Comparison of ENCODE assay signal across 21 cellular contexts in genomic region chr14:103132381-103133212, GRCh38. TPM values are rescaled to one million over a fixed set of nuclear protein-coding genes. Genes with fewer than 3 reads are reported as not detected.
DNase-seq lines count a peak whose midpoint lies in the region; ATAC-seq and TF ChIP-seq lines count a peak whose summit lies in the region.
"Had no signal": no experiment of that assay in that cellular context is flagged by ENCODE, and none has a peak within 500 bp of the region (broad histone marks: within the 10 kb centered on the region; RNA-seq: fewer than 3 reads in every experiment).

No MANE protein-coding gene starts in this region.

- H2AFZ ChIP-seq in osteoblast (ENCODE audit: low read length), result no peak overlapping the region

- H3K9me3 ChIP-seq in RWPE2 (ENCODE audit: severe bottlenecking) (no peaks in the 10 kb centered on the region), osteoblast (ENCODE audit: low read depth, low read length) (no peaks in the 10 kb centered on the region)

- peak; percentile 64 for DNase-seq in H7
- DNase-seq in RWPE2 (ENCODE audit: low spot score), result peak; percentile 71
- no peak for DNase-seq in glutamatergic neuron
- peak; percentile 80 for DNase-seq in osteoblast (ENCODE audit: insufficient read length, low spot score, missing footprints)
- no peak for DNase-seq in NCI-H526 (lab: John Stamatoyannopoulos, UW)
- DNase-seq in GM13976 (ENCODE audit: low spot score), result no peak
- DNase-seq: activated CD4-positive, alpha-beta T cell treated with anti-CD3 and anti-CD28 coated beads, Interleukin-2, amount 50 U/mL, for 4 hours; activated naive CD8-positive, alpha-beta T cell treated with anti-CD3 and anti-CD28 coated beads for 36 hours; activated T-cell treated with anti-CD3 and anti-CD28 coated beads, Interleukin-2, amount 50 U/mL, for 4 hours; foreskin keratinocyte; NCI-H1092; NCI-H2171 treated with DMSO at 0.1 percent for 48 hours; retina; stimulated activated CD4-positive, alpha-beta T cell treated with anti-CD3 and anti-CD28 coated beads, Interleukin-1b, Interleukin-23, amount 100 ng/mL, for 48 hours had no signal

- H3K4me3 ChIP-seq in H7 (ENCODE audit: insufficient read depth, low read depth, low read length), result no peak overlapping the region
- H3K4me3 ChIP-seq in RWPE2 (ENCODE audit: severe bottlenecking), result no peak overlapping the region
- no peak overlapping the region for H3K4me3 ChIP-seq in osteoblast (ENCODE audit: insufficient read depth, low read length)
- H3K4me3 ChIP-seq: lung had no signal

- H3K27me3 Mint-ChIP-seq in glutamatergic neuron (ENCODE audit: unreplicated experiment), result peaks cover 18% of the 10 kb centered on the region

- no peak for TF ChIP-seq CTCF in RWPE2 (IDR thresholded peaks at IDR 0.05; ENCODE audit: poor library complexity, severe bottlenecking)
- no peak for TF ChIP-seq CTCF in glutamatergic neuron (IDR thresholded peaks at IDR 0.05; ENCODE audit: partially characterized antibody, unreplicated experiment)
- TF ChIP-seq CTCF in osteoblast (IDR thresholded peaks at IDR 0.05; ENCODE audit: extremely low read depth, low read depth, low read length), result no peak
- no peak for TF ChIP-seq CTCF in GM13976 (IDR thresholded peaks at IDR 0.05; ENCODE audit: borderline replicate concordance, control extremely low read depth, extremely low read depth, insufficient read depth, missing control alignments)

- in situ Hi-C loops in GM13976 (cut with MboI; ENCODE audit: low sequenced_read_pairs, unreplicated experiment), result no loop called here

- H4K20me1 ChIP-seq in osteoblast (ENCODE audit: insufficient read depth, low read length), result peaks cover 24% of the 10 kb centered on the region

- peaks cover 8% of the 10 kb centered on the region for H3K9me3 Mint-ChIP-seq in glutamatergic neuron (ENCODE audit: unreplicated experiment)
- H3K9me3 Mint-ChIP-seq: activated naive CD8-positive, alpha-beta T cell treated with anti-CD3 and anti-CD28 coated beads for 36 hours; activated T-cell treated with anti-CD3 and anti-CD28 coated beads, Interleukin-2, amount 50 U/mL, for 4 hours; naive thymus-derived CD8-positive, alpha-beta T cell had no signal

- H3K36me3 Mint-ChIP-seq in glutamatergic neuron (ENCODE audit: unreplicated experiment), result no peaks in the 10 kb centered on the region
- H3K36me3 Mint-ChIP-seq: activated naive CD8-positive, alpha-beta T cell treated with anti-CD3 and anti-CD28 coated beads for 36 hours; naive thymus-derived CD8-positive, alpha-beta T cell had no signal

- peaks cover 5% of the 10 kb centered on the region for H3K36me3 ChIP-seq in H7 (replicated peaks; ENCODE audit: control insufficient read depth, insufficient read depth, low read length)
- peaks cover 6% of the 10 kb centered on the region for H3K36me3 ChIP-seq in RWPE2 (ENCODE audit: low read depth)
- H3K36me3 ChIP-seq in osteoblast (ENCODE audit: insufficient read depth, low read length), result peaks cover 35% of the 10 kb centered on the region

- H3K4me1 ChIP-seq in RWPE2 (ENCODE audit: insufficient read depth, poor library complexity, severe bottlenecking) (peaks cover 51% of the 10 kb centered on the region), osteoblast (ENCODE audit: insufficient read depth, low read length) (peaks cover 38% of the 10 kb centered on the region)

- peak overlapping the region; percentile 17 for H3K27ac Mint-ChIP-seq in glutamatergic neuron (ENCODE audit: unreplicated experiment)
- H3K27ac Mint-ChIP-seq: activated naive CD8-positive, alpha-beta T cell treated with anti-CD3 and anti-CD28 coated beads for 36 hours had no signal

- peaks cover 3% of the 10 kb centered on the region for H3K4me1 Mint-ChIP-seq in glutamatergic neuron (ENCODE audit: low read depth, unreplicated experiment)
- H3K4me1 Mint-ChIP-seq: activated naive CD8-positive, alpha-beta T cell treated with anti-CD3 and anti-CD28 coated beads for 36 hours; naive thymus-derived CD8-positive, alpha-beta T cell had no signal

- H3K27ac ChIP-seq in RWPE2 (ENCODE audit: poor library complexity, severe bottlenecking) (peak overlapping the region; percentile 94), osteoblast (ENCODE audit: low read depth, low read length) (no peak overlapping the region)
- H3K27ac ChIP-seq: foreskin keratinocyte, HL-60, KMS-11 had no signal

- H3K4me2 ChIP-seq in osteoblast (ENCODE audit: insufficient read depth, low read length), result no peak overlapping the region
- H3K4me2 ChIP-seq: KMS-11 had no signal

- ATAC-seq in RWPE2 (ENCODE audit: low read depth), result no peak
- ATAC-seq in activated CD4-positive, CD25-positive, alpha-beta regulatory T cell treated with anti-CD3 and anti-CD28 coated beads, Interleukin-2, amount 50 U/mL, for 24 hours, result no peak
- no peak for ATAC-seq in GM19397 (IDR thresholded peaks at IDR 0.05; ENCODE audit: unreplicated experiment)
- ATAC-seq: activated T-cell treated with anti-CD3 and anti-CD28 coated beads, Interleukin-2, amount 50 U/mL, for 4 hours; foreskin keratinocyte; naive thymus-derived CD8-positive, alpha-beta T cell had no signal

- peaks cover 6% of the 10 kb centered on the region for H3K79me2 ChIP-seq in osteoblast (ENCODE audit: insufficient read depth, low read length)

- H3K27me3 ChIP-seq in H7 (ENCODE audit: control insufficient read depth, insufficient read depth, low read length) (peaks cover under 1% of the 10 kb centered on the region; the same call in 1 of the 2 replicates), RWPE2 (ENCODE audit: insufficient read depth, poor library complexity, severe bottlenecking) (no peaks in the 10 kb centered on the region), osteoblast (ENCODE audit: insufficient read depth, low read length) (no peaks in the 10 kb centered on the region)
- H3K27me3 ChIP-seq: foreskin keratinocyte had no signal

- H3K4me3 Mint-ChIP-seq in glutamatergic neuron (ENCODE audit: unreplicated experiment), result no peak overlapping the region
- H3K4me3 Mint-ChIP-seq: activated naive CD8-positive, alpha-beta T cell treated with anti-CD3 and anti-CD28 coated beads for 36 hours; activated T-cell treated with anti-CD3 and anti-CD28 coated beads, Interleukin-2, amount 50 U/mL, for 4 hours; naive thymus-derived CD8-positive, alpha-beta T cell had no signal

RNA-seq across cellular contexts. Expression of gene TNFAIP2, which starts 9.3 kb away (rescaled TPM):
- 30.1 and 38.7 TPM in 2 replicates for total RNA-seq in H7 (2014; rRNA removed; shearing (Covaris generic))
- total RNA-seq in glutamatergic neuron (ENCODE audit: unreplicated experiment), result 4.3 TPM
- 41.3 and 60.1 TPM in 2 replicates for total RNA-seq in osteoblast

RNA-seq across cellular contexts. Expression of gene EXOC3L4, which starts 38.1 kb away (rescaled TPM):
- total RNA-seq in H7 (2014; rRNA removed; shearing (Covaris generic)), result 0.21 TPM in 1 of 2 replicates, not detected in the other
- total RNA-seq in glutamatergic neuron (ENCODE audit: unreplicated experiment) (0.81 TPM), osteoblast (0.29 TPM in 1 of 2 replicates, not detected in the other)
- total RNA-seq: activated naive CD8-positive, alpha-beta T cell treated with anti-CD3 and anti-CD28 coated beads for 36 hours; activated T-cell treated with anti-CD3 and anti-CD28 coated beads, Interleukin-2, amount 50 U/mL, for 4 hours; foreskin keratinocyte; naive thymus-derived CD8-positive, alpha-beta T cell had no signal

RNA-seq across cellular contexts. Expression of gene LBHD2, which starts 48.6 kb away (rescaled TPM):
- total RNA-seq in H7 (2014; rRNA removed; shearing (Covaris generic)), result not detected in 2 replicates
- total RNA-seq in glutamatergic neuron (ENCODE audit: unreplicated experiment) (not detected), osteoblast (not detected in 2 replicates)
- total RNA-seq: activated naive CD8-positive, alpha-beta T cell treated with anti-CD3 and anti-CD28 coated beads for 36 hours; activated T-cell treated with anti-CD3 and anti-CD28 coated beads, Interleukin-2, amount 50 U/mL, for 4 hours; Daoy; foreskin keratinocyte; lung; naive thymus-derived CD8-positive, alpha-beta T cell had no signal

Comparison
In these comparisons a context has a peak if more than half of its experiments do, and no peak if none do; other contexts are left out.
1. DNase-seq: peak in H7 (single experiment), RWPE2 (single experiment) and osteoblast (single experiment); none in glutamatergic neuron (single experiment), NCI-H526 (0 of 2) and GM13976 (single experiment).